In genomic region chr10:11320809-11321520, GRCh38 we compare ENCODE assay signal across 22 cellular contexts.
DNase-seq lines count a peak whose midpoint lies in the region; ATAC-seq and TF ChIP-seq lines count a peak whose summit lies in the region.
"Had no signal": no experiment of that assay in that cellular context is flagged by ENCODE, and none has a peak within 500 bp of the region (broad histone marks: within the 10 kb centered on the region; RNA-seq: fewer than 3 reads in every experiment).

No MANE protein-coding gene starts in this region.

- peaks cover 80% of the 10 kb centered on the region for H3K4me1 Mint-ChIP-seq in activated T-cell treated with anti-CD3 and anti-CD28 coated beads, Interleukin-2, amount 50 U/mL, for 24 hours (ENCODE audit: low read depth)
- H3K4me1 Mint-ChIP-seq in T-helper 1 cell treated with Interleukin-12 subunit alpha and Interleukin-12 subunit beta and Interleukin-4 antibody, amounts not matched to agents 30 μg/mL and 1 μg/mL, for 36 hours (ENCODE audit: low read depth): peaks cover 29% of the 10 kb centered on the region
- peaks cover 60% of the 10 kb centered on the region for H3K4me1 Mint-ChIP-seq in central memory CD8-positive, alpha-beta T cell
- H3K4me1 Mint-ChIP-seq: mesothelial cell of epicardium had no signal

- no TSS peak for BruUV-seq in OCI-LY7 (replicated peaks; lab: Mats Ljungman, UMichigan)

- POLR2A ChIA-PET in OCI-LY7 (lab: Charles Lee): interaction anchor here (0.6 kb wide), 1 partner anchor 30 kb away, joined by 3 read pairs; no protein-coding TSS in a partner anchor

- H3K4me2 ChIP-seq in OCI-LY7 (ENCODE audit: low read length): no peak overlapping the region

- no peak for DNase-seq in activated T-cell treated with anti-CD3 and anti-CD28 coated beads, Interleukin-2, amount 50 U/mL, for 24 hours
- DNase-seq in activated T-cell treated with anti-CD3 and anti-CD28 coated beads for 4 hours (no peak), occipital lobe (lab: John Stamatoyannopoulos, UW) (peak; percentile 27), DMS79 treated with DMSO at 0.1 percent for 48 hours (lab: John Stamatoyannopoulos, UW) (no peak), kidney glomerular epithelial cell (lab: John Stamatoyannopoulos, UW) (no peak), OCI-LY7 (ENCODE audit: low spot score) (no peak)
- no peak for DNase-seq in central memory CD8-positive, alpha-beta T cell (ENCODE audit: low spot score in 2 of 2)
- DNase-seq: ACHN; activated B cell treated with CpG ODN at 0.5 μM for 24 hours; central memory CD4-positive, alpha-beta T cell; DMS53; effector CD8-positive, alpha-beta T cell; left colon; NCI-H1436 treated with DMSO at 0.1 percent for 48 hours; NCI-H82; stimulated activated CD4-positive, alpha-beta T cell treated with anti-CD3 and anti-CD28 coated beads, Interleukin-12 subunit alpha, Interleukin-12 subunit beta, amount 100 ng/mL, for 4 hours; thyroid gland had no signal

- no peak overlapping the region for H3K4me3 Mint-ChIP-seq in activated T-cell treated with anti-CD3 and anti-CD28 coated beads, Interleukin-2, amount 50 U/mL, for 24 hours
- no peak overlapping the region for H3K4me3 Mint-ChIP-seq in T-helper 1 cell treated with Interleukin-12 subunit alpha and Interleukin-12 subunit beta and Interleukin-4 antibody, amounts not matched to agents 30 μg/mL and 1 μg/mL, for 36 hours
- H3K4me3 Mint-ChIP-seq in central memory CD8-positive, alpha-beta T cell: peak overlapping the region; percentile 57
- H3K4me3 Mint-ChIP-seq: activated B cell treated with CpG ODN at 0.5 μM for 24 hours, mesothelial cell of epicardium had no signal

- no peaks in the 10 kb centered on the region for H3K9me3 ChIP-seq in OCI-LY7 (ENCODE audit: low read length)
- H3K9me3 ChIP-seq: thyroid gland had no signal

- TF ChIP-seq CTCF in OCI-LY7 (conservative IDR thresholded peaks at IDR 0.05; ENCODE audit: low read length): no peak

- peak; percentile 2 for ATAC-seq in central memory CD8-positive, alpha-beta T cell (replicated peaks; ENCODE audit: extremely low read depth, poor library complexity, severe bottlenecking)
- ATAC-seq: HCT116, left colon had no signal

- peak overlapping the region; percentile 94 for H3K27ac Mint-ChIP-seq in activated T-cell treated with anti-CD3 and anti-CD28 coated beads, Interleukin-2, amount 50 U/mL, for 24 hours
- peak overlapping the region; percentile 14 for H3K27ac Mint-ChIP-seq in T-helper 1 cell treated with Interleukin-12 subunit alpha and Interleukin-12 subunit beta and Interleukin-4 antibody, amounts not matched to agents 30 μg/mL and 1 μg/mL, for 36 hours
- peak overlapping the region; percentile 89 for H3K27ac Mint-ChIP-seq in central memory CD8-positive, alpha-beta T cell (ENCODE audit: low read depth)
- H3K27ac Mint-ChIP-seq: mesothelial cell of epicardium had no signal

- peaks cover 98% of the 10 kb centered on the region for H3K36me3 Mint-ChIP-seq in activated T-cell treated with anti-CD3 and anti-CD28 coated beads, Interleukin-2, amount 50 U/mL, for 24 hours (ENCODE audit: low read depth)
- peaks cover 65% of the 10 kb centered on the region for H3K36me3 Mint-ChIP-seq in T-helper 1 cell treated with Interleukin-12 subunit alpha and Interleukin-12 subunit beta and Interleukin-4 antibody, amounts not matched to agents 30 μg/mL and 1 μg/mL, for 36 hours (ENCODE audit: low read depth)
- H3K36me3 Mint-ChIP-seq in central memory CD8-positive, alpha-beta T cell (ENCODE audit: insufficient read depth): peaks cover 96% of the 10 kb centered on the region

- no peaks in the 10 kb centered on the region for H3K4me1 ChIP-seq in OCI-LY7 (ENCODE audit: insufficient read depth, low read length, poor library complexity, severe bottlenecking)
- H3K4me1 ChIP-seq: thyroid gland had no signal

- no peaks in the 10 kb centered on the region for H3K9me3 Mint-ChIP-seq in activated T-cell treated with anti-CD3 and anti-CD28 coated beads, Interleukin-2, amount 50 U/mL, for 24 hours
- no peaks in the 10 kb centered on the region for H3K9me3 Mint-ChIP-seq in T-helper 1 cell treated with Interleukin-12 subunit alpha and Interleukin-12 subunit beta and Interleukin-4 antibody, amounts not matched to agents 30 μg/mL and 1 μg/mL, for 36 hours
- no peaks in the 10 kb centered on the region for H3K9me3 Mint-ChIP-seq in central memory CD8-positive, alpha-beta T cell
- H3K9me3 Mint-ChIP-seq: activated B cell treated with CpG ODN at 0.5 μM for 24 hours, mesothelial cell of epicardium had no signal

- H3K36me3 ChIP-seq in OCI-LY7 (ENCODE audit: insufficient read depth, low read length): no peaks in the 10 kb centered on the region
- H3K36me3 ChIP-seq: thyroid gland had no signal

- no peak overlapping the region for H3K4me3 ChIP-seq in OCI-LY7 (ENCODE audit: low read depth, low read length, poor library complexity, severe bottlenecking)
- H3K4me3 ChIP-seq: thyroid gland had no signal

- H3K27me3 Mint-ChIP-seq in activated T-cell treated with anti-CD3 and anti-CD28 coated beads, Interleukin-2, amount 50 U/mL, for 24 hours: no peaks in the 10 kb centered on the region
- no peaks in the 10 kb centered on the region for H3K27me3 Mint-ChIP-seq in T-helper 1 cell treated with Interleukin-12 subunit alpha and Interleukin-12 subunit beta and Interleukin-4 antibody, amounts not matched to agents 30 μg/mL and 1 μg/mL, for 36 hours (ENCODE audit: low read depth)
- H3K27me3 Mint-ChIP-seq in central memory CD8-positive, alpha-beta T cell: no peaks in the 10 kb centered on the region
- H3K27me3 Mint-ChIP-seq: activated B cell treated with CpG ODN at 0.5 μM for 24 hours had no signal

- no peak overlapping the region for H2AFZ ChIP-seq in OCI-LY7 (ENCODE audit: low read length)

- no peaks in the 10 kb centered on the region for H3K79me2 ChIP-seq in OCI-LY7 (ENCODE audit: insufficient read depth, low read depth, low read length)

- H3K27ac ChIP-seq in OCI-LY7 (ENCODE audit: low read depth, low read length, poor library complexity, severe bottlenecking): no peak overlapping the region
- H3K27ac ChIP-seq: C4-2B, HL-60, thyroid gland had no signal

- CTCF ChIA-PET in OCI-LY7 (lab: Charles Lee; ENCODE audit: unreplicated experiment): no interaction called here

- H3K9me2 ChIP-seq in OCI-LY7 (ENCODE audit: insufficient read depth, low read length): no peaks in the 10 kb centered on the region

- no peaks in the 10 kb centered on the region for H4K20me1 ChIP-seq in OCI-LY7 (ENCODE audit: insufficient read depth, low read length)

- intact Hi-C loops in OCI-LY7 (cut with micrococcal nuclease; ENCODE audit: unreplicated experiment): no loop called here

Comparison
In these comparisons a context has a peak if more than half of its experiments do, and no peak if none do; other contexts are left out.
1. H3K27ac Mint-ChIP-seq: peak in every context shown above with its lines; median percentile 94 in activated T-cell treated with anti-CD3 and anti-CD28 coated beads, Interleukin-2, amount 50 U/mL, for 24 hours; 89 in central memory CD8-positive, alpha-beta T cell; 14 in T-helper 1 cell treated with Interleukin-12 subunit alpha and Interleukin-12 subunit beta and Interleukin-4 antibody, amounts not matched to agents 30 μg/mL and 1 μg/mL, for 36 hours.